8 cellular contexts compared by ENCODE assay signal in genomic region chr5:142770650-142771609, GRCh38. TPM values are rescaled to one million over a fixed set of nuclear protein-coding genes. Genes with fewer than 3 reads are reported as not detected.
DNase-seq lines count a peak whose midpoint lies in the region; ATAC-seq and TF ChIP-seq lines count a peak whose summit lies in the region.

No MANE protein-coding gene starts in this region.

- H3K36me3 ChIP-seq in DOHH2 (ENCODE audit: control insufficient read depth, low read length) (no peaks in the 10 kb centered on the region), iPS-15b (ENCODE audit: control insufficient read depth, insufficient read depth, low read length) (no peaks in the 10 kb centered on the region), sigmoid colon (no peaks in the 10 kb centered on the region)

- H3K9me2 ChIP-seq in DOHH2 (replicated peaks; ENCODE audit: control insufficient read depth, low read length), result no peaks in the 10 kb centered on the region

- no peaks in the 10 kb centered on the region for H4K20me1 ChIP-seq in DOHH2 (ENCODE audit: control insufficient read depth, insufficient read depth, low read depth, low read length)

- H3K79me2 ChIP-seq in DOHH2 (ENCODE audit: control insufficient read depth, low read length), result no peaks in the 10 kb centered on the region

- no peak overlapping the region for H3K27ac ChIP-seq in DOHH2 (ENCODE audit: low read depth, low read length)
- H3K27ac ChIP-seq in sigmoid colon, result peak overlapping the region; percentile 86 to 92 (median 90)

- peak; percentile 32 for DNase-seq in Jurkat, Clone E6-1 (ENCODE audit: low read depth, low spot score)
- DNase-seq in T-helper 22 cell (ENCODE audit: low read depth) (peak; percentile 29), astrocyte of the spinal cord (ENCODE audit: low read depth, low spot score) (peak; percentile 39), sigmoid colon (peak; percentile 82)

- H3K4me3 ChIP-seq in DOHH2 (ENCODE audit: low read length) (peak overlapping the region; percentile 83), astrocyte of the spinal cord (ENCODE audit: low read depth, low read length) (peak overlapping the region; percentile 82), iPS-15b (ENCODE audit: low read depth, low read length) (peak overlapping the region; percentile 85), sigmoid colon (peak overlapping the region; percentile 61 to 81 (median 68))
- peak overlapping the region; percentile 82 for H3K4me3 ChIP-seq in Jurkat, Clone E6-1 (ENCODE audit: low read length)

- intact Hi-C loops in sigmoid colon (cut with DNase I), result loop anchor here (2.0 to 10.0 kb wide), 5 partner anchors 54 to 1401 kb away; partner anchors contain the start of genes KCTD16, NR3C1 and YIPF5

- TF ChIP-seq EP300 in sigmoid colon (IDR thresholded peaks at IDR 0.05), result no peak

- H3F3A ChIP-seq in DOHH2 (ENCODE audit: control insufficient read depth, insufficient read depth), result no peaks in the 10 kb centered on the region

- TF ChIP-seq POLR2A in sigmoid colon (IDR thresholded peaks at IDR 0.05), result no peak

- ATAC-seq in GM21723 (IDR thresholded peaks at IDR 0.05; ENCODE audit: unreplicated experiment) (peak; percentile 26), GM18520 (IDR thresholded peaks at IDR 0.05; ENCODE audit: unreplicated experiment) (no peak)

- H3K27me3 ChIP-seq in DOHH2 (ENCODE audit: control insufficient read depth, low read length), result peaks cover 40% of the 10 kb centered on the region
- H3K27me3 ChIP-seq in iPS-15b (ENCODE audit: control insufficient read depth, insufficient read depth, low read length), result peaks cover 25% of the 10 kb centered on the region
- H3K27me3 ChIP-seq in sigmoid colon, result no peaks in the 10 kb centered on the region

- H3K9ac ChIP-seq in iPS-15b (ENCODE audit: low read depth, low read length), result no peak overlapping the region

- TF ChIP-seq CTCF in DOHH2 (IDR thresholded peaks at IDR 0.05; ENCODE audit: low read depth, low read length, poor library complexity, severe bottlenecking) (peak; percentile 30), astrocyte of the spinal cord (IDR thresholded peaks at IDR 0.05; ENCODE audit: low read depth, low read length) (peak; percentile 32), sigmoid colon (IDR thresholded peaks at IDR 0.05) (no peak)

- H3K9me3 ChIP-seq in DOHH2 (ENCODE audit: control insufficient read depth, insufficient read depth, low read length) (no peaks in the 10 kb centered on the region), iPS-15b (ENCODE audit: control insufficient read depth, insufficient read depth, low read length) (no peaks in the 10 kb centered on the region), sigmoid colon (no peaks in the 10 kb centered on the region)

- H3K4me2 ChIP-seq in DOHH2 (ENCODE audit: low read length), result peak overlapping the region; percentile 86

- in situ Hi-C loops in astrocyte of the spinal cord (cut with HindIII; ENCODE audit: low sequenced_read_pairs), result no loop called here

- WGBS in sigmoid colon, 2 donors, result 1% methylated on average over 86 of the region's 86 CpGs

- H3K4me1 ChIP-seq in DOHH2 (ENCODE audit: control insufficient read depth, low read length) (peaks cover 16% of the 10 kb centered on the region), iPS-15b (ENCODE audit: control insufficient read depth, insufficient read depth, low read length) (peaks cover 5% of the 10 kb centered on the region), sigmoid colon (peaks cover 0 to 20% (median 10%) of the 10 kb centered on the region in 4 donors)

RNA-seq across cellular contexts. Expression of gene ARHGAP26, which starts 0.8 kb away (rescaled TPM):
- polyA plus RNA-seq in Jurkat, Clone E6-1 (2012; ENCODE audit: insufficient read depth, insufficient read length), result 7.9 TPM
- total RNA-seq in sigmoid colon, result 10 to 100 TPM; 13.3 to 25.5 (median 21.7) TPM
- polyA plus RNA-seq in sigmoid colon, result 10 to 100 TPM in 1 of 3 donors, 1 to 10 TPM in 2; 5.4 to 19.1 (median 9.0) TPM

Comparison
In these comparisons a context has a peak if more than half of its experiments do, and no peak if none do; other contexts are left out.
1. CTCF ChIP-seq: peak in DOHH2 (single experiment) and astrocyte of the spinal cord (single experiment); none in sigmoid colon (0 of 4).
2. DNase-seq: peak in every context shown above with its lines; median percentile 82 in sigmoid colon; 39 in astrocyte of the spinal cord; 32 in Jurkat, Clone E6-1; 29 in T-helper 22 cell.
3. Peak in every context shown above with its lines, with median percentiles within 50 percentile points of each other: H3K4me3 ChIP-seq.